ENCODE assay signal across 28 cellular contexts in the genomic region with DNA sequence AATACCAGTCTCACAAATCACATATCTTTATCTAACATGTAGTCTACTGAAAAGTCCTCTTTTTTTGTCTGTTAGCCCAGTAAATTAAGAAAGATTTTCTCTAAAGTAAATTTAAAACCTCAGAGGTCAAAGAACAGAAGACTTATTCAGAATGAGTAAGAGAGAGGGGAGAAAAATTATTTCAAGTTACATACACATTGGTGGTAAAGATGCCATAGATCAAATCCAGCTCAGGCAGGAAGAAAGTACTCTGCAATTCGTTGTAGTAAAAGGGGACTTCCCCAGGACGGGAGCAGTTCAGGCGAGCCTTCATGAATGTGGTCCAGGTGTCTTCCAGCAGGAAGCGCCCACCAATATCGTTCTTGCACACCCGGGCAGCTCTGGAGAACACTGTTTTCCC.
"Had no signal": no experiment of that assay in that cellular context is flagged by ENCODE, and none has a peak within 500 bp of the region (broad histone marks: within the 10 kb centered on the region; RNA-seq: fewer than 3 reads in every experiment).

No MANE protein-coding gene starts in this region.

- ATAC-seq: activated CD4-positive, CD25-positive, alpha-beta regulatory T cell treated with anti-CD3 and anti-CD28 coated beads, Interleukin-2, amount 50 U/mL, for 24 hours; activated CD8-positive, alpha-beta T cell treated with anti-CD3 and anti-CD28 coated beads for 36 hours; activated T-cell treated with anti-CD3 and anti-CD28 coated beads, Interleukin-2, amount 50 U/mL, for 4 hours; activated T-helper 17 cell treated with anti-CD3 and anti-CD28 coated beads, Interleukin-2, amount 50 U/mL, for 72 hours; effector memory CD8-positive, alpha-beta T cell; T-helper 17 cell had no signal

- H3K4me3 ChIP-seq: esophagus muscularis mucosa had no signal

- DNase-seq: activated B cell treated with CpG ODN at 0.5 μM for 24 hours; activated CD4-positive, alpha-beta T cell treated with anti-CD3 and anti-CD28 coated beads for 48 hours; activated CD4-positive, alpha-beta T cell treated with anti-CD3 and anti-CD28 coated beads, Interleukin-2, amount 50 U/mL, for 1 hour; activated CD4-positive, alpha-beta T cell treated with anti-CD3 and anti-CD28 coated beads, Interleukin-2, amount 50 U/mL, for 48 hours; activated CD8-positive, alpha-beta memory T cell treated with anti-CD3 and anti-CD28 coated beads for 24 hours; activated CD8-positive, alpha-beta T cell treated with anti-CD3 and anti-CD28 coated beads for 36 hours; activated effector memory CD4-positive, alpha-beta T cell treated with Interleukin-2 at 50 U/mL for 16 hours; activated gamma-delta T cell treated with Interleukin-2 at 50 U/mL for 16 hours; activated naive CD4-positive, alpha-beta T cell treated with anti-CD3 and anti-CD28 coated beads, Interleukin-2, amount 50 U/mL, for 16 hours; activated naive CD4-positive, alpha-beta T cell treated with Interleukin-2 at 50 U/mL for 16 hours; activated T-cell treated with anti-CD3 and anti-CD28 coated beads, Interleukin-2, amount 50 U/mL, for 4 hours; amniotic stem cell; anterior cingulate cortex; brain microvascular endothelial cell; cortex of kidney; dermis blood vessel endothelial cell; effector CD4-positive, alpha-beta T cell; effector memory CD8-positive, alpha-beta T cell; erythroblast; foreskin fibroblast; head of caudate nucleus; T-helper 1 cell; T-helper 17 cell; T1000; WERI-Rb-1 had no signal
